ENCODE assay signal across 14 cellular contexts in the genomic region with DNA sequence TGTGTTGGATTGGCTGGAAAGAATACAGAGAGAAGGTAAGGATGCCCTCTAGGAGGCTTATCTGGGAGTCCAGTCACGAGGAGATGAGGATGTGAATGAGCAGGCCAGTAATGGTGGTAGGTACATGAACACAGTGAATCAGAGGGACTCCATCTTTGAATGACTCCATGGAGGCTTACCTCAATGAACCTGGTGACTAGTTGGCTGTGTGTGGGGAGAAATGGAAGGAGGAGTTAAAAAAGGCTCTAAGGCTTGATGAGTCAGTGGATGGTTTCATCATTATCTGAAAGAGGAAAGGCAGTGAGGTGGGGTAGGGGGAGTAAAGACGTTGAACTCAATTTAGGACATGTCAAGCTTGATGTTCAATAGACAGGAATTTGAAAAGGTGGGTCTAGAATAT.
DNase-seq lines count a peak whose midpoint lies in the region; ATAC-seq, FAIRE-seq and TF ChIP-seq lines count a peak whose summit lies in the region.
"Had no signal": no experiment of that assay in that cellular context is flagged by ENCODE, and none has a peak within 500 bp of the region (broad histone marks: within the 10 kb centered on the region; RNA-seq: fewer than 3 reads in every experiment).

No MANE protein-coding gene starts in this region.

- no peaks in the 10 kb centered on the region for H3K36me3 Mint-ChIP-seq in activated T-helper 17 cell treated with anti-CD3 and anti-CD28 coated beads, Interleukin-2, amount 50 U/mL, for 72 hours (ENCODE audit: low read depth)
- H3K36me3 Mint-ChIP-seq in activated T-helper 1 cell treated with anti-CD3 and anti-CD28 coated beads, Interleukin-12 subunit alpha, Interleukin-12 subunit beta, Interleukin-2, Interleukin-4 antibody, amounts not matched to agents 30 ng/mL and 10 ng/mL and 1 ng/mL, durations not matched to agents 14 hours and 24 hours and 36 hours (ENCODE audit: low read depth): no peaks in the 10 kb centered on the region
- H3K36me3 Mint-ChIP-seq in T-cell: no peaks in the 10 kb centered on the region
- H3K36me3 Mint-ChIP-seq: naive thymus-derived CD8-positive, alpha-beta T cell had no signal

- no peak overlapping the region for H3K27ac ChIP-seq in IMR-90 (ENCODE audit: insufficient read depth, low read length)
- H3K27ac ChIP-seq in keratinocyte (ENCODE audit: control insufficient read depth, insufficient read depth, low read length): peak overlapping the region; percentile 44

- H3K56ac ChIP-seq in IMR-90 (ENCODE audit: extremely low read depth, insufficient read depth, low read length): no peak overlapping the region

- H3K9me3 ChIP-seq in IMR-90 (ENCODE audit: control insufficient read depth, insufficient read depth, low read length): no peaks in the 10 kb centered on the region
- no peaks in the 10 kb centered on the region for H3K9me3 ChIP-seq in keratinocyte (ENCODE audit: control insufficient read depth, low read depth, low read length)

- no peak for TF ChIP-seq POLR2A in IMR-90 (IDR thresholded peaks at IDR 0.05; ENCODE audit: low read depth, low read length)

- H2BK5ac ChIP-seq in IMR-90 (ENCODE audit: low read depth, low read length, poor library complexity, severe bottlenecking): no peak overlapping the region

- CTCF ChIA-PET in IMR-90 (lab: Yijun Ruan, JAX) (no interaction called here), T-cell (lab: Charles Lee) (interaction anchor here in 1 of 2 donors (0.6 kb wide), 1 partner anchor 300 kb away, joined by 3 read pairs; no protein-coding TSS in a partner anchor)

- H3K27ac Mint-ChIP-seq in activated T-helper 17 cell treated with anti-CD3 and anti-CD28 coated beads, Interleukin-2, amount 50 U/mL, for 72 hours: no peak overlapping the region
- no peak overlapping the region for H3K27ac Mint-ChIP-seq in activated T-helper 1 cell treated with anti-CD3 and anti-CD28 coated beads, Interleukin-12 subunit alpha, Interleukin-12 subunit beta, Interleukin-2, Interleukin-4 antibody, amounts not matched to agents 30 ng/mL and 10 ng/mL and 1 ng/mL, durations not matched to agents 14 hours and 24 hours and 36 hours
- no peak overlapping the region for H3K27ac Mint-ChIP-seq in T-cell
- H3K27ac Mint-ChIP-seq: CD4-positive, alpha-beta T cell; naive thymus-derived CD8-positive, alpha-beta T cell had no signal

- no peak overlapping the region for H2AK9ac ChIP-seq in IMR-90 (replicated peaks; ENCODE audit: low read depth, low read length, poor library complexity)

- H3K27me3 ChIP-seq in IMR-90 (ENCODE audit: control insufficient read depth, insufficient read depth, low read length): no peaks in the 10 kb centered on the region
- H3K27me3 ChIP-seq in keratinocyte (ENCODE audit: control insufficient read depth, extremely low read depth, insufficient read depth, low read length): no peaks in the 10 kb centered on the region

- no peak overlapping the region for H4K91ac ChIP-seq in IMR-90 (ENCODE audit: insufficient read depth, low read depth, low read length)

- H2BK120ac ChIP-seq in IMR-90 (ENCODE audit: low read depth, low read length): no peak overlapping the region

- no peaks in the 10 kb centered on the region for H3K9me3 Mint-ChIP-seq in activated T-helper 17 cell treated with anti-CD3 and anti-CD28 coated beads, Interleukin-2, amount 50 U/mL, for 72 hours
- no peaks in the 10 kb centered on the region for H3K9me3 Mint-ChIP-seq in activated T-helper 1 cell treated with anti-CD3 and anti-CD28 coated beads, Interleukin-12 subunit alpha, Interleukin-12 subunit beta, Interleukin-2, Interleukin-4 antibody, amounts not matched to agents 30 ng/mL and 10 ng/mL and 1 ng/mL, durations not matched to agents 14 hours and 24 hours and 36 hours
- no peaks in the 10 kb centered on the region for H3K9me3 Mint-ChIP-seq in T-cell
- H3K9me3 Mint-ChIP-seq: CD4-positive, alpha-beta T cell; naive thymus-derived CD8-positive, alpha-beta T cell had no signal

- no peaks in the 10 kb centered on the region for H4K20me1 ChIP-seq in IMR-90 (ENCODE audit: insufficient read depth, low read length)
- H4K20me1 ChIP-seq in keratinocyte (ENCODE audit: control insufficient read depth, extremely low read depth, insufficient read depth, low read length): no peaks in the 10 kb centered on the region

- no peak overlapping the region for H3K18ac ChIP-seq in IMR-90 (ENCODE audit: low read depth, low read length)

- TF ChIP-seq CTCF in IMR-90 (conservative IDR thresholded peaks at IDR 0.05; ENCODE audit: low read depth, low read length): no peak
- peak in 1 of 3 experiments; percentile 12 for TF ChIP-seq CTCF in keratinocyte (optimal IDR thresholded peaks at IDR 0.05 in 1 of 3, IDR thresholded peaks at IDR 0.05 in 1 of 3, conservative IDR thresholded peaks at IDR 0.05 in 1 of 3; ENCODE audit: extremely low read depth in 1 of 3, insufficient read depth in 2 of 3, low read length in 3 of 3)

- no peak overlapping the region for H3K4me3 Mint-ChIP-seq in activated T-helper 17 cell treated with anti-CD3 and anti-CD28 coated beads, Interleukin-2, amount 50 U/mL, for 72 hours
- H3K4me3 Mint-ChIP-seq in activated T-helper 1 cell treated with anti-CD3 and anti-CD28 coated beads, Interleukin-12 subunit alpha, Interleukin-12 subunit beta, Interleukin-2, Interleukin-4 antibody, amounts not matched to agents 30 ng/mL and 10 ng/mL and 1 ng/mL, durations not matched to agents 14 hours and 24 hours and 36 hours: no peak overlapping the region
- H3K4me3 Mint-ChIP-seq in T-cell: no peak overlapping the region
- H3K4me3 Mint-ChIP-seq: CD4-positive, alpha-beta T cell; naive thymus-derived CD8-positive, alpha-beta T cell had no signal

- ATAC-seq in IMR-90 (ENCODE audit: low read depth) (no peak), T-cell (replicated peaks in 1 of 4) (no peak)
- ATAC-seq in activated T-helper 17 cell treated with anti-CD3 and anti-CD28 coated beads, Interleukin-2, amount 50 U/mL, for 72 hours (replicated peaks): peak; percentile 91
- ATAC-seq: naive thymus-derived CD8-positive, alpha-beta T cell had no signal

- H3K4me1 ChIP-seq in IMR-90 (ENCODE audit: control insufficient read depth, insufficient read depth, low read length) (no peaks in the 10 kb centered on the region), keratinocyte (ENCODE audit: control insufficient read depth, extremely low read depth, insufficient read depth, low read length) (peaks cover 20% of the 10 kb centered on the region)

- no peaks in the 10 kb centered on the region for H3K79me1 ChIP-seq in IMR-90 (ENCODE audit: low read depth in 1 of 2, low read length in 2 of 2)

- peak; percentile 86 for FAIRE-seq in keratinocyte (lab: Jason Lieb, UNC)
- FAIRE-seq: colon, frontal cortex had no signal

- dilution Hi-C loops in IMR-90 (cut with HindIII; ENCODE audit: low sequenced_read_pairs, unreplicated experiment): no loop called here
- dilution Hi-C loops in keratinocyte (cut with MboI; ENCODE audit: extremely low pct_ligation_motif_present, low sequenced_read_pairs): no loop called here

- no peak overlapping the region for H3K4ac ChIP-seq in IMR-90 (ENCODE audit: low read depth, low read length)

- H3K9me1 ChIP-seq in IMR-90 (ENCODE audit: insufficient read depth, low read length) (no peaks in the 10 kb centered on the region), keratinocyte (ENCODE audit: control insufficient read depth, extremely low read depth, insufficient read depth, low read length) (no peaks in the 10 kb centered on the region)

- H3K9ac ChIP-seq in IMR-90 (ENCODE audit: low read depth, low read length) (no peak overlapping the region), keratinocyte (ENCODE audit: control insufficient read depth, extremely low read depth, insufficient read depth, low read length) (no peak overlapping the region)

- H2BK15ac ChIP-seq in IMR-90 (ENCODE audit: low read depth, low read length): no peak overlapping the region

- H3K36me3 ChIP-seq in IMR-90 (ENCODE audit: control insufficient read depth, insufficient read depth, low read length) (no peaks in the 10 kb centered on the region), keratinocyte (ENCODE audit: control insufficient read depth in 2 of 2, extremely low read depth in 1 of 2, insufficient read depth in 2 of 2, low read length in 2 of 2) (no peaks in the 10 kb centered on the region)

- intact Hi-C loops in IMR-90 (cut with micrococcal nuclease): no loop called here
- intact Hi-C loops in activated T-helper 1 cell treated with anti-CD3 and anti-CD28 coated beads, Interleukin-12 subunit alpha, Interleukin-12 subunit beta, Interleukin-2, Interleukin-4 antibody, amounts not matched to agents 30 ng/mL and 10 ng/mL and 1 ng/mL, durations not matched to agents 14 hours and 24 hours and 36 hours (cut with micrococcal nuclease): no loop called here

- no TSS peak for BruUV-seq in IMR-90 (replicated peaks; lab: Mats Ljungman, UMichigan)

- H3K4me3 ChIP-seq in IMR-90 (ENCODE audit: insufficient read depth, low read depth, low read length) (no peak overlapping the region), keratinocyte (ENCODE audit: control insufficient read depth in 2 of 3, extremely low read depth in 1 of 3, insufficient read depth in 2 of 3, low read depth in 1 of 3, low read length in 3 of 3) (no peak overlapping the region)

- H3K4me2 ChIP-seq in IMR-90 (ENCODE audit: low read depth, low read length): no peak overlapping the region
- H3K4me2 ChIP-seq in keratinocyte (ENCODE audit: control insufficient read depth, extremely low read depth, insufficient read depth, low read depth, low read length): no peak overlapping the region

- no peak overlapping the region for H3K14ac ChIP-seq in IMR-90 (replicated peaks; ENCODE audit: low read depth, low read length)

- H2AFZ ChIP-seq in IMR-90 (replicated peaks; ENCODE audit: low read length, poor library complexity) (no peak overlapping the region), keratinocyte (ENCODE audit: control insufficient read depth, low read length) (peak overlapping the region; percentile 77)

- H2BK20ac ChIP-seq in IMR-90 (ENCODE audit: low read depth, low read length): peak overlapping the region; percentile 49; the same call in 1 of the 2 replicates

- POLR2A ChIA-PET in IMR-90 (lab: Charles Lee; ENCODE audit: unreplicated experiment): no interaction called here
- POLR2A ChIA-PET in T-cell (lab: Charles Lee): no interaction called here

- WGBS in IMR-90 (ENCODE audit: extremely low coverage in 2 of 2, insufficient read length in 1 of 2), 2 experiments: 67% methylated on average over 1 of the region's 2 CpGs; no CpG with 5 or more reads in 1 of the 2 experiments

- no peak overlapping the region for H4K8ac ChIP-seq in IMR-90 (ENCODE audit: low read depth in 2 of 2, low read length in 2 of 2)

- DNase-seq in EL: peak; percentile 49
- DNase-seq in IMR-90: peak; percentile 72
- DNase-seq in keratinocyte (ENCODE audit: low read depth, low spot score): peak; percentile 66
- no peak for DNase-seq in DMS79 (lab: John Stamatoyannopoulos, UW)
- DNase-seq in activated T-helper 1 cell treated with anti-CD3 and anti-CD28 coated beads, Interleukin-12 subunit alpha, Interleukin-12 subunit beta, Interleukin-2, Interleukin-4 antibody, amounts not matched to agents 30 ng/mL and 10 ng/mL and 1 ng/mL, durations not matched to agents 14 hours and 24 hours and 36 hours (ENCODE audit: low spot score): no peak
- no peak for DNase-seq in T-cell
- no peak for DNase-seq in NCI-H187 treated with DMSO at 0.1 percent for 48 hours (lab: John Stamatoyannopoulos, UW)
- DNase-seq: activated naive CD4-positive, alpha-beta T cell; CD4-positive, alpha-beta T cell; MM.1S; naive thymus-derived CD8-positive, alpha-beta T cell had no signal

- H3K27me3 Mint-ChIP-seq in activated T-helper 17 cell treated with anti-CD3 and anti-CD28 coated beads, Interleukin-2, amount 50 U/mL, for 72 hours: no peaks in the 10 kb centered on the region
- no peaks in the 10 kb centered on the region for H3K27me3 Mint-ChIP-seq in activated T-helper 1 cell treated with anti-CD3 and anti-CD28 coated beads, Interleukin-12 subunit alpha, Interleukin-12 subunit beta, Interleukin-2, Interleukin-4 antibody, amounts not matched to agents 30 ng/mL and 10 ng/mL and 1 ng/mL, durations not matched to agents 14 hours and 24 hours and 36 hours (ENCODE audit: insufficient read depth)
- peaks cover 0 to 4% of the 10 kb centered on the region in 2 donors for H3K27me3 Mint-ChIP-seq in T-cell
- H3K27me3 Mint-ChIP-seq: CD4-positive, alpha-beta T cell had no signal

- no peak overlapping the region for H2AK5ac ChIP-seq in IMR-90 (ENCODE audit: low read depth, low read length)

- no peaks in the 10 kb centered on the region for H3K4me1 Mint-ChIP-seq in activated T-helper 17 cell treated with anti-CD3 and anti-CD28 coated beads, Interleukin-2, amount 50 U/mL, for 72 hours
- H3K4me1 Mint-ChIP-seq in activated T-helper 1 cell treated with anti-CD3 and anti-CD28 coated beads, Interleukin-12 subunit alpha, Interleukin-12 subunit beta, Interleukin-2, Interleukin-4 antibody, amounts not matched to agents 30 ng/mL and 10 ng/mL and 1 ng/mL, durations not matched to agents 14 hours and 24 hours and 36 hours (ENCODE audit: low read depth): no peaks in the 10 kb centered on the region
- H3K4me1 Mint-ChIP-seq in T-cell: no peaks in the 10 kb centered on the region

- TF ChIP-seq RAD21 in IMR-90 (IDR thresholded peaks at IDR 0.05; ENCODE audit: low read length): no peak

- H4K5ac ChIP-seq in IMR-90 (ENCODE audit: low read depth, low read length): no peak overlapping the region

- in situ Hi-C loops in IMR-90 (cut with MboI; ENCODE audit: low sequenced_read_pairs): no loop called here

- no peak overlapping the region for H3K23ac ChIP-seq in IMR-90 (ENCODE audit: low read depth, low read length)

- no peaks in the 10 kb centered on the region for H3K79me2 ChIP-seq in keratinocyte (ENCODE audit: control insufficient read depth, insufficient read depth, low read length)

Comparison
In these comparisons a context has a peak if more than half of its experiments do, and no peak if none do; other contexts are left out.
1. DNase-seq: peak in EL (single experiment), IMR-90 (single experiment) and keratinocyte (single experiment); none in DMS79 (single experiment), activated T-helper 1 cell treated with anti-CD3 and anti-CD28 coated beads, Interleukin-12 subunit alpha, Interleukin-12 subunit beta, Interleukin-2, Interleukin-4 antibody, amounts not matched to agents 30 ng/mL and 10 ng/mL and 1 ng/mL, durations not matched to agents 14 hours and 24 hours and 36 hours (single experiment), T-cell (0 of 34) and NCI-H187 treated with DMSO at 0.1 percent for 48 hours (single experiment).